In the genomic region with DNA sequence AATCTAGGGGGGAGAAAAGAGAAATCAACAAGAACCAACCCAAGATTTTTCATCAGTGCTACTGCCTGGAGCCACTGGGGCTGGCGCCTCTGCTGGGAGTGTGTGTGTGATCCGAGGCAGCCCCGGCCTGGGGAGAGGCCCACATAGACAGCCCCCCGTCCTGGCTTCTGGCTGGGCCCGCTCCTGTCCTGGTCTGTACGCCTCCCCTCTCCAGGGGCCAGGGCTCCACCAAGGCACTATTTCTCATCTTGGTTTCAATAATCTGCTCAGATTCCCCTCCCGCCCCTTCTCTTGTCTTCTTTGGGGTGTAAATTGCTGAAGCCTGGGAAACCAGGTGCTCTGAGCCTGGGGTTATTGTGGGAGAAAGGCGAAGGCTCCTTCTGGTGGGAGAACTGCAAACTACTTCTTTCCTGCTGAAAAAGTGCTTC, we compare ENCODE assay signal across 12 cellular contexts. TPM values are rescaled to one million over a fixed set of nuclear protein-coding genes. Genes with fewer than 3 reads are reported as not detected.
DNase-seq lines count a peak whose midpoint lies in the region; ATAC-seq, FAIRE-seq and TF ChIP-seq lines count a peak whose summit lies in the region.
"Had no signal": no experiment of that assay in that cellular context is flagged by ENCODE, and none has a peak within 500 bp of the region (broad histone marks: within the 10 kb centered on the region; RNA-seq: fewer than 3 reads in every experiment).

No MANE protein-coding gene starts in this region.

- H2AFZ ChIP-seq in HepG2 (ENCODE audit: low read length) (no peak overlapping the region), osteoblast (ENCODE audit: low read length) (no peak overlapping the region)

- no TSS peak for BruUV-seq in HepG2 (replicated peaks; lab: Mats Ljungman, UMichigan)

- DNase-seq in HepG2 (ENCODE audit: low spot score) = no peak
- DNase-seq in right lobe of liver = no peak
- DNase-seq in esophagus muscularis mucosa (ENCODE audit: extremely low spot score) = no peak
- no peak for DNase-seq in osteoblast (ENCODE audit: insufficient read length, low spot score, missing footprints)
- DNase-seq in NCI-H2227 treated with DMSO at 0.1 percent for 48 hours (lab: John Stamatoyannopoulos, UW) = no peak
- no peak for DNase-seq in KG1 (lab: John Stamatoyannopoulos, UW)
- no peak for DNase-seq in GM12892 (ENCODE audit: insufficient read length)
- DNase-seq: activated CD4-positive, alpha-beta T cell treated with anti-CD3 and anti-CD28 coated beads for 1 hour; activated naive CD8-positive, alpha-beta T cell treated with anti-CD3 and anti-CD28 coated beads, Interleukin-2, amount 10 ng/mL, durations not matched to agents 7 days and 5 days; MM.1S; stimulated activated CD8-positive, alpha-beta memory T cell treated with anti-CD3 and anti-CD28 coated beads, Interleukin-4, amount 100 ng/mL, for 48 hours had no signal

- H3K79me2 ChIP-seq in HepG2 (ENCODE audit: insufficient read depth, low read length) (peaks cover 10% of the 10 kb centered on the region), osteoblast (ENCODE audit: insufficient read depth, low read length) (peaks cover 69% of the 10 kb centered on the region)

- H3K9me3 ChIP-seq in HepG2 (ENCODE audit: low read length) = no peaks in the 10 kb centered on the region
- H3K9me3 ChIP-seq in right lobe of liver = no peaks in the 10 kb centered on the region
- H3K9me3 ChIP-seq in esophagus muscularis mucosa = no peaks in the 10 kb centered on the region
- H3K9me3 ChIP-seq in osteoblast (ENCODE audit: low read depth, low read length) = no peaks in the 10 kb centered on the region

- CTCF ChIA-PET in HepG2 (lab: Yijun Ruan, JAX; ENCODE audit: low intra/inter-chr PET ratio, low total read pairs) = interaction anchor here (1.0 kb wide), 1 partner anchor 111 kb away, joined by 3 read pairs; no protein-coding TSS in a partner anchor

- POLR2A ChIA-PET in HepG2 (lab: Yijun Ruan, JAX) = interaction anchor here (1.8 kb wide), 1 partner anchor 11 kb away, joined by 5 read pairs; no protein-coding TSS in a partner anchor

- H3K36me3 ChIP-seq in HepG2 (replicated peaks in 1 of 2; ENCODE audit: control insufficient read depth in 1 of 2, insufficient read depth in 2 of 2, low read length in 2 of 2) (no peaks in the 10 kb centered on the region), right lobe of liver (no peaks in the 10 kb centered on the region), esophagus muscularis mucosa (no peaks in the 10 kb centered on the region), osteoblast (ENCODE audit: insufficient read depth, low read length) (no peaks in the 10 kb centered on the region)

- 79% methylated on average over 8 of the region's 8 CpGs for WGBS in HepG2 (ENCODE audit: low lambda C conversion rate)
- 69% methylated on average over 2 of the region's 8 CpGs for WGBS in right lobe of liver (ENCODE audit: insufficient coverage, low coverage, low lambda C conversion rate, missing lambda C conversion rate)
- 59% methylated on average over 8 of the region's 8 CpGs for WGBS in esophagus muscularis mucosa

- peaks cover 4% of the 10 kb centered on the region for H4K20me1 ChIP-seq in HepG2 (ENCODE audit: insufficient read depth, low read length)
- H4K20me1 ChIP-seq in osteoblast (ENCODE audit: insufficient read depth, low read length) = peaks cover 20% of the 10 kb centered on the region

- no peak for TF ChIP-seq CTCF in HepG2 (CRISPR knock-in tag; IDR thresholded peaks at IDR 0.05)
- no peak for TF ChIP-seq CTCF in right lobe of liver (IDR thresholded peaks at IDR 0.05)
- TF ChIP-seq CTCF in esophagus muscularis mucosa (IDR thresholded peaks at IDR 0.05) = peak in 1 of 3 experiments; percentile 20
- peak; percentile 26 for TF ChIP-seq CTCF in osteoblast (IDR thresholded peaks at IDR 0.05; ENCODE audit: extremely low read depth, low read depth, low read length)

- no peak for TF ChIP-seq RAD21 in HepG2 (CRISPR knock-in tag; IDR thresholded peaks at IDR 0.05)

- H3K4me2 ChIP-seq in HepG2 (ENCODE audit: low read depth, low read length) = no peak overlapping the region
- peak overlapping the region; percentile 84 for H3K4me2 ChIP-seq in osteoblast (ENCODE audit: insufficient read depth, low read length)

- intact Hi-C loops in HepG2 (cut with micrococcal nuclease; ENCODE audit: unreplicated experiment) (loop anchor here (5.0 kb wide), 1 partner anchor 79 kb away; no protein-coding TSS in a partner anchor), right lobe of liver (cut with DNase I) (loop anchor here in 1 of 2 donors (10.0 kb wide), 1 partner anchor 72 kb away; no protein-coding TSS in a partner anchor), esophagus muscularis mucosa (cut with DNase I) (loop anchor here (5.0 kb wide), 1 partner anchor 79 kb away; no protein-coding TSS in a partner anchor)

- H3K27me3 ChIP-seq in HepG2 (ENCODE audit: control insufficient read depth in 1 of 2, insufficient read depth in 2 of 2, low read length in 2 of 2) (peaks cover 2 to 39% of the 10 kb centered on the region in 2 experiments; a peak in 4 of 5 replicates), right lobe of liver (no peaks in the 10 kb centered on the region), esophagus muscularis mucosa (no peaks in the 10 kb centered on the region), osteoblast (ENCODE audit: insufficient read depth, low read length) (no peaks in the 10 kb centered on the region)

- no peak overlapping the region for H3K27ac ChIP-seq in HepG2 (ENCODE audit: extremely low read length, insufficient read depth, low read length)
- H3K27ac ChIP-seq in right lobe of liver = peak overlapping the region in 1 of 3 donors; percentile 28
- peak overlapping the region; percentile 96 to 100 (median 99) for H3K27ac ChIP-seq in esophagus muscularis mucosa (replicated peaks in 1 of 4)
- H3K27ac ChIP-seq in osteoblast (ENCODE audit: low read depth, low read length) = peak overlapping the region; percentile 63

- no peak for FAIRE-seq in HepG2 (lab: Jason Lieb, UNC)
- FAIRE-seq in GM12892 (lab: Jason Lieb, UNC) = no peak

- peaks cover 37% of the 10 kb centered on the region for H3K4me1 ChIP-seq in HepG2 (ENCODE audit: insufficient read depth, low read length)
- peaks cover 0 to 22% (median 8%) of the 10 kb centered on the region in 4 donors for H3K4me1 ChIP-seq in right lobe of liver
- peaks cover 74 to 88% (median 85%) of the 10 kb centered on the region in 4 donors for H3K4me1 ChIP-seq in esophagus muscularis mucosa
- H3K4me1 ChIP-seq in osteoblast (ENCODE audit: insufficient read depth, low read length) = peaks cover 56% of the 10 kb centered on the region

- ATAC-seq in HepG2 (no peak), right lobe of liver (no peak), HG03025 (IDR thresholded peaks at IDR 0.05; ENCODE audit: low FRiP score, unreplicated experiment) (no peak)

- no peak overlapping the region for H3K9ac ChIP-seq in HepG2 (ENCODE audit: insufficient read depth, low read depth, low read length)

- TF ChIP-seq EP300 in HepG2 (IDR thresholded peaks at IDR 0.05; ENCODE audit: low read depth in 2 of 2, low read length in 2 of 2) = no peak
- TF ChIP-seq EP300 in HepG2 (CRISPR knock-in tag; IDR thresholded peaks at IDR 0.05; ENCODE audit: borderline replicate concordance) = no peak
- no peak for TF ChIP-seq EP300 in esophagus muscularis mucosa (IDR thresholded peaks at IDR 0.05)

- H3K4me3 ChIP-seq in HepG2 (replicated peaks in 1 of 3; ENCODE audit: insufficient read depth in 1 of 3, low read depth in 2 of 3, low read length in 3 of 3) = no peak overlapping the region
- H3K4me3 ChIP-seq in right lobe of liver = no peak overlapping the region
- peak overlapping the region; percentile 34 to 95 (median 44) for H3K4me3 ChIP-seq in esophagus muscularis mucosa
- H3K4me3 ChIP-seq in osteoblast (ENCODE audit: insufficient read depth, low read length) = peak overlapping the region; percentile 30

- TF ChIP-seq POLR2A in HepG2 (IDR thresholded peaks at IDR 0.05; ENCODE audit: insufficient read depth in 1 of 2, low read depth in 2 of 2, low read length in 2 of 2) (no peak), right lobe of liver (IDR thresholded peaks at IDR 0.05) (no peak), esophagus muscularis mucosa (IDR thresholded peaks at IDR 0.05; ENCODE audit: low read depth) (no peak), GM12892 (IDR thresholded peaks at IDR 0.05; ENCODE audit: low read depth, low read length) (no peak)

- in situ Hi-C loops in HepG2 (cut with HindIII; ENCODE audit: extremely low pct_ligation_motif_present, low pct_unique_long_range_greater_than_20kb) = no loop called here

TF ChIP-seq in HepG2, 621 proteins besides CTCF, POLR2A, EP300 and RAD21:
- TF ChIP-seq STAG1 (CRISPR knock-in tag; IDR thresholded peaks at IDR 0.05) (peak; percentile 24; the same call in 1 of the 2 replicates), JARID2 (CRISPR knock-in tag; IDR thresholded peaks at IDR 0.05; ENCODE audit: insufficient replicate concordance) (no peak)
TF ChIP-seq in HepG2: peak in this region for 1.

RNA-seq across cellular contexts. Expression of gene BAHCC1, which starts 7.8 kb away (rescaled TPM):
- 0.94 and 1.7 TPM in 2 replicates for total RNA-seq in HepG2 (2016; rRNA removed; fragmentation: Illumina TruSeq; extraction: Trizol)
- total RNA-seq in HepG2 (2016; cell fraction: cytosol; rRNA removed; fragmentation: Illumina TruSeq; extraction: Trizol; ENCODE audit: low read depth) = 1.4 and 1.8 TPM in 2 replicates
- 1.2 and 1.8 TPM in 2 replicates for total RNA-seq in HepG2 (2016; cell fraction: insoluble cytoplasmic fraction; rRNA removed; fragmentation: Illumina TruSeq; extraction: Trizol)
- total RNA-seq in HepG2 (2016; cell fraction: membrane; rRNA removed; fragmentation: Illumina TruSeq; extraction: Trizol) = 1.2 and 1.9 TPM in 2 replicates
- 2.8 and 3.9 TPM in 2 replicates for total RNA-seq in HepG2 (2016; cell fraction: nucleus; rRNA removed; fragmentation: Illumina TruSeq; extraction: Trizol)
- 1.4 TPM in 2 replicates for polyA plus RNA-seq in HepG2 (2011; rRNA removed)
- 0.42 and 0.64 TPM in 2 replicates for polyA plus RNA-seq in HepG2 (2011; cell fraction: cytosol; rRNA removed)
- 15.9 and 22.2 TPM in 2 replicates for polyA plus RNA-seq in HepG2 (2011; cell fraction: nucleus; rRNA removed)
- 1.8 and 2.5 TPM in 2 replicates for polyA plus RNA-seq in HepG2 (2012)
- polyA plus RNA-seq in HepG2 (2016; cell fraction: cytosol; fragmentation: Illumina TruSeq; extraction: Trizol; ENCODE audit: low read depth) = 1.1 and 1.4 TPM in 2 replicates
- polyA plus RNA-seq in HepG2 (2016; cell fraction: insoluble cytoplasmic fraction; fragmentation: Illumina TruSeq; extraction: Trizol; ENCODE audit: low read depth) = 1.3 and 1.9 TPM in 2 replicates
- polyA plus RNA-seq in HepG2 (2016; cell fraction: membrane; fragmentation: Illumina TruSeq; extraction: Trizol; ENCODE audit: low read depth) = 1.9 and 2.3 TPM in 2 replicates
- 9.5 and 11.0 TPM in 2 replicates for polyA plus RNA-seq in HepG2 (2016; cell fraction: nucleus; fragmentation: Illumina TruSeq; extraction: Trizol; ENCODE audit: insufficient read depth, low read depth)
- 1.7 and 5.4 TPM in 2 replicates for polyA minus RNA-seq in HepG2 (2011; rRNA and poly(A)+ RNA removed; ENCODE audit: low replicate concordance)
- polyA minus RNA-seq in HepG2 (2011; cell fraction: cytosol; rRNA and poly(A)+ RNA removed) = 1.1 and 1.9 TPM in 2 replicates
- polyA minus RNA-seq in HepG2 (2011; cell fraction: nucleus; rRNA and poly(A)+ RNA removed) = 5.5 and 5.9 TPM in 2 replicates
- 1 to 10 TPM; 2.5 to 6.4 (median 4.9) TPM for total RNA-seq in right lobe of liver
- total RNA-seq in esophagus muscularis mucosa = 10 to 100 TPM; 15.9 to 38.1 (median 21.1) TPM
- total RNA-seq in osteoblast = 11.2 and 11.5 TPM in 2 replicates
- polyA plus RNA-seq in GM12892 (2012; ENCODE audit: missing spikeins) = not detected

Comparison
In these comparisons a context has a peak if more than half of its experiments do, and no peak if none do; other contexts are left out.
1. H3K4me3 ChIP-seq: peak in esophagus muscularis mucosa (4 of 4) and osteoblast (single experiment); none in HepG2 (0 of 3) and right lobe of liver (0 of 3).